ENCODE assay signal across 20 cellular contexts in genomic region chr2:54318810-54319209, GRCh38.
"Had no signal": no experiment of that assay in that cellular context is flagged by ENCODE, and none has a peak within 500 bp of the region (broad histone marks: within the 10 kb centered on the region; RNA-seq: fewer than 3 reads in every experiment).

No MANE protein-coding gene starts in this region.

- DNase-seq: activated CD4-positive, alpha-beta T cell treated with anti-CD3 and anti-CD28 coated beads, Interleukin-2, amount 50 U/mL, for 1 hour; activated CD4-positive, CD25-positive, alpha-beta regulatory T cell treated with anti-CD3 and anti-CD28 coated beads, Interleukin-2, amount 50 U/mL, for 72 hours; activated CD8-positive, alpha-beta memory T cell treated with anti-CD3 and anti-CD28 coated beads, Interleukin-2, amount 50 U/mL, for 4 hours; activated naive CD4-positive, alpha-beta T cell treated with anti-CD3 and anti-CD28 coated beads for 36 hours; activated T-cell treated with anti-CD3 and anti-CD28 coated beads, Interleukin-2, amount 50 U/mL, for 4 hours; anterior cingulate cortex; central memory CD4-positive, alpha-beta T cell; dorsolateral prefrontal cortex; foreskin keratinocyte; midbrain; nephron progenitor cell; occipital lobe; posterior cingulate gyrus; stimulated activated naive CD8-positive, alpha-beta T cell treated with anti-CD3 and anti-CD28 coated beads, Interleukin-15, Interleukin-2, amounts not matched to agents 100 U/mL and 50 U/mL, for 24 hours; substantia nigra had no signal

- H3K4me3 ChIP-seq: dorsolateral prefrontal cortex, skin epidermis, tibial nerve, vagina had no signal

- H3K27ac ChIP-seq: dorsolateral prefrontal cortex, epithelial cell of prostate, foreskin keratinocyte, skin epidermis, tibial nerve, vagina, VCaP had no signal

- H3K4me1 ChIP-seq: foreskin keratinocyte, vagina had no signal

- H3K27me3 ChIP-seq: dorsolateral prefrontal cortex, foreskin keratinocyte, tibial nerve, vagina had no signal

- H3K36me3 ChIP-seq: tibial nerve, vagina had no signal

- ATAC-seq: activated T-cell treated with anti-CD3 and anti-CD28 coated beads, Interleukin-2, amount 50 U/mL, for 4 hours; foreskin keratinocyte; stimulated activated naive CD8-positive, alpha-beta T cell treated with anti-CD3 and anti-CD28 coated beads, Interleukin-15, Interleukin-2, amounts not matched to agents 100 U/mL and 50 U/mL, for 24 hours had no signal

- H3K9me3 ChIP-seq: vagina had no signal
